ENCODE assay signal across 22 cellular contexts in genomic region chr17:36616391-36617029, GRCh38. TPM values are rescaled to one million over a fixed set of nuclear protein-coding genes. Genes with fewer than 3 reads are reported as not detected.
DNase-seq lines count a peak whose midpoint lies in the region; ATAC-seq, FAIRE-seq and TF ChIP-seq lines count a peak whose summit lies in the region.
"Had no signal": no experiment of that assay in that cellular context is flagged by ENCODE, and none has a peak within 500 bp of the region (broad histone marks: within the 10 kb centered on the region; RNA-seq: fewer than 3 reads in every experiment).

No MANE protein-coding gene starts in this region.

- no peak overlapping the region for H3K4me3 ChIP-seq in HEK293 (ENCODE audit: low read depth, low read length)
- no peak overlapping the region for H3K4me3 ChIP-seq in K562
- H3K4me3 ChIP-seq in smooth muscle cell, result no peak overlapping the region
- H3K4me3 ChIP-seq: A549, PC-9 had no signal

- CTCF ChIA-PET in HEK293 (lab: Yijun Ruan, JAX), result interaction anchor here (0.6 to 3.0 kb wide), 3 partner anchors 10 to 623 kb away, joined by 3 to 14 read pairs (median 5); no protein-coding TSS in a partner anchor
- CTCF ChIA-PET in K562 (lab: Yijun Ruan, JAX; ENCODE audit: low intra/inter-chr PET ratio), result no interaction called here

- 47% methylated on average over 12 of the region's 12 CpGs for WGBS in K562 (ENCODE audit: insufficient coverage, low coverage, missing lambda C conversion rate)
- WGBS in smooth muscle cell (ENCODE audit: low lambda C conversion rate), result 87% methylated on average over 12 of the region's 12 CpGs

- H3K36me3 Mint-ChIP-seq in activated naive CD4-positive, alpha-beta T cell treated with anti-CD3 and anti-CD28 coated beads, Interleukin-2, amount 50 U/mL, for 72 hours, result no peaks in the 10 kb centered on the region

- TF ChIP-seq CTCF in HEK293 (tag by site-specific recombination; IDR thresholded peaks at IDR 0.05) (no peak), K562 (IDR thresholded peaks at IDR 0.05 in 2 of 3, conservative IDR thresholded peaks at IDR 0.05 in 1 of 3; ENCODE audit: insufficient read depth in 2 of 3, low read depth in 1 of 3, low read length in 3 of 3) (no peak), smooth muscle cell (IDR thresholded peaks at IDR 0.05; ENCODE audit: borderline replicate concordance, insufficient read depth, poor library complexity, severe bottlenecking) (no peak)

- no peak for ATAC-seq in K562
- ATAC-seq in activated naive CD4-positive, alpha-beta T cell treated with anti-CD3 and anti-CD28 coated beads, Interleukin-2, amount 50 U/mL, for 72 hours, result no peak
- ATAC-seq: A549, HCT116 had no signal

- 0 out of 2 replicates have a peak, but pooled peaks cover 6% of the 10 kb centered on the region for H4K20me1 ChIP-seq in K562 (replicated peaks; ENCODE audit: control insufficient read depth, insufficient read depth, low read length)
- H4K20me1 ChIP-seq in smooth muscle cell (ENCODE audit: low read depth), result no peaks in the 10 kb centered on the region

- H3K4me1 ChIP-seq in HEK293 (ENCODE audit: control insufficient read depth, insufficient read depth, low read length) (no peaks in the 10 kb centered on the region; the same call in 1 of the 2 replicates), K562 (replicated peaks in 1 of 2; ENCODE audit: control insufficient read depth in 2 of 2, insufficient read depth in 2 of 2, low read length in 2 of 2) (peaks cover 9% of the 10 kb centered on the region in 2 experiments; a peak in 4 of 5 replicates), smooth muscle cell (ENCODE audit: low read depth) (no peaks in the 10 kb centered on the region)

- H3K4me2 ChIP-seq in K562 (ENCODE audit: insufficient read depth, low read length), result no peak overlapping the region
- H3K4me2 ChIP-seq in smooth muscle cell, result no peak overlapping the region
- H3K4me2 ChIP-seq: A549, KMS-11, PC-9 had no signal

- H2AFZ ChIP-seq in K562 (ENCODE audit: low read depth, low read length) (no peak overlapping the region), smooth muscle cell (ENCODE audit: low read depth) (no peak overlapping the region)
- H2AFZ ChIP-seq: PC-9 had no signal

- H3K9me3 Mint-ChIP-seq in activated naive CD4-positive, alpha-beta T cell treated with anti-CD3 and anti-CD28 coated beads, Interleukin-2, amount 50 U/mL, for 72 hours, result no peaks in the 10 kb centered on the region

- BruUV-seq in K562 (replicated peaks; lab: Mats Ljungman, UMichigan), result no TSS peak

- no peaks in the 10 kb centered on the region for H3K79me2 ChIP-seq in K562 (ENCODE audit: control insufficient read depth, insufficient read depth, low read length)
- no peaks in the 10 kb centered on the region for H3K79me2 ChIP-seq in smooth muscle cell (ENCODE audit: low read depth)

- H3K9me1 ChIP-seq in K562 (ENCODE audit: control insufficient read depth, insufficient read depth, low read length), result no peaks in the 10 kb centered on the region

- intact Hi-C loops in K562 (cut with micrococcal nuclease), result no loop called here

- H3K36me3 ChIP-seq in HEK293 (ENCODE audit: control insufficient read depth in 2 of 2, insufficient read depth in 1 of 2, low read length in 2 of 2), result no peaks in the 10 kb centered on the region
- H3K36me3 ChIP-seq in K562 (ENCODE audit: control insufficient read depth, insufficient read depth, low read length), result no peaks in the 10 kb centered on the region
- H3K36me3 ChIP-seq in smooth muscle cell (ENCODE audit: low read depth), result no peaks in the 10 kb centered on the region

- H3K27me3 ChIP-seq in K562 (ENCODE audit: control insufficient read depth in 2 of 2, insufficient read depth in 2 of 2, low read length in 2 of 2), result peaks cover 0 to 23% of the 10 kb centered on the region in 2 experiments; a peak in 2 of 5 replicates
- H3K27me3 ChIP-seq in smooth muscle cell (ENCODE audit: low read depth), result no peaks in the 10 kb centered on the region

- DNase-seq in K562 (ENCODE audit: extremely low read depth in 1 of 4, low spot score in 3 of 4) (no peak), left kidney (ENCODE audit: low read depth, low spot score) (peak; percentile 45), cerebellar cortex (ENCODE audit: low spot score) (no peak), smooth muscle cell (lab: John Stamatoyannopoulos, UW; ENCODE audit: unreplicated experiment) (no peak), SW 1271 (lab: John Stamatoyannopoulos, UW) (no peak)
- no peak for DNase-seq in activated naive CD4-positive, alpha-beta T cell treated with anti-CD3 and anti-CD28 coated beads, Interleukin-2, amount 50 U/mL, for 72 hours (ENCODE audit: low spot score in 2 of 2)
- DNase-seq: IMR-90, MM.1S, NCI-H2029 treated with DMSO at 0.1 percent for 48 hours, NCI-H446 treated with DMSO at 0.1 percent for 48 hours, NCI-H526, PC-9, Right ventricle myocardium superior, RPMI8226 had no signal

- no peak for TF ChIP-seq EP300 in K562 (IDR thresholded peaks at IDR 0.05; ENCODE audit: low read length)

- POLR2A ChIA-PET in HEK293 (lab: Yijun Ruan, JAX), result interaction anchor here (0.7 to 1.3 kb wide), 2 partner anchors 16 to 443 kb away, joined by 3 read pairs; no protein-coding TSS in a partner anchor
- POLR2A ChIA-PET in K562 (lab: Yijun Ruan, JAX), result interaction anchor here (0.5 to 0.6 kb wide), 2 partner anchors 14 to 18 kb away, joined by 3 read pairs; no protein-coding TSS in a partner anchor

- no peaks in the 10 kb centered on the region for H3F3A ChIP-seq in smooth muscle cell (ENCODE audit: low read depth)

- no peaks in the 10 kb centered on the region for H3K9me3 ChIP-seq in HEK293 (ENCODE audit: control insufficient read depth, insufficient read depth, low read depth, low read length)
- no peaks in the 10 kb centered on the region for H3K9me3 ChIP-seq in K562 (replicated peaks; ENCODE audit: control insufficient read depth, insufficient read depth, low read depth, low read length)
- no peaks in the 10 kb centered on the region for H3K9me3 ChIP-seq in smooth muscle cell (replicated peaks; ENCODE audit: low read depth)
- H3K9me3 ChIP-seq: A549 had no signal

- in situ Hi-C loops in K562 (cut with MboI), result loop anchor here (10.0 kb wide), 1 partner anchor 628 kb away; no protein-coding TSS in a partner anchor

- FAIRE-seq in K562 (lab: Jason Lieb, UNC), result no peak
- FAIRE-seq: A549, D721Med, GM19239, H1 had no signal

- no peak for TF ChIP-seq RAD21 in K562 (CRISPR knock-in tag; conservative IDR thresholded peaks at IDR 0.05 in 1 of 2, IDR thresholded peaks at IDR 0.05 in 1 of 2)

- no peak overlapping the region for H3K27ac Mint-ChIP-seq in activated naive CD4-positive, alpha-beta T cell treated with anti-CD3 and anti-CD28 coated beads, Interleukin-2, amount 50 U/mL, for 72 hours

- no peak for TF ChIP-seq POLR2A in K562 (conservative IDR thresholded peaks at IDR 0.05)

- no peak overlapping the region for H3K9ac ChIP-seq in K562 (ENCODE audit: insufficient read depth in 1 of 2, low read depth in 2 of 2, low read length in 2 of 2)
- H3K9ac ChIP-seq in smooth muscle cell (ENCODE audit: low read depth), result no peak overlapping the region
- H3K9ac ChIP-seq: KMS-11 had no signal

- H3K27ac ChIP-seq in HEK293 (ENCODE audit: extremely low read depth, low read depth, low read length), result no peak overlapping the region
- no peak overlapping the region for H3K27ac ChIP-seq in K562 (ENCODE audit: extremely low read depth, low read depth, low read length)
- no peak overlapping the region for H3K27ac ChIP-seq in smooth muscle cell (ENCODE audit: low read depth)
- H3K27ac ChIP-seq: A549, C4-2B, KMS-11, PC-9 had no signal

RNA-seq across cellular contexts. Expression of gene MRM1, which starts 15.1 kb away (rescaled TPM):
- total RNA-seq in K562 (2011; cell fraction: chromatin; rRNA removed; ENCODE audit: low replicate concordance), result 7.6 and 26.8 TPM in 2 replicates
- 26.1 and 30.4 TPM in 2 replicates for total RNA-seq in K562 (2011; cell fraction: nucleolus; rRNA removed)
- 18.8 and 22.1 TPM in 2 replicates for total RNA-seq in K562 (2011; cell fraction: nucleoplasm; rRNA removed)
- total RNA-seq in K562 (2014; rRNA removed), result 26.1 and 30.5 TPM in 2 replicates
- total RNA-seq in K562 (2014; rRNA removed; fragmentation: Illumina TruSeq; extraction: Trizol), result 9.8 and 12.8 TPM in 2 replicates
- 21.5 and 22.7 TPM in 2 replicates for total RNA-seq in K562 (2015; rRNA removed; fragmentation: Illumina TruSeq; extraction: Trizol)
- total RNA-seq in K562 (2021), result 28.1 and 28.4 TPM in 2 replicates
- 10.7 and 14.1 TPM in 2 replicates for polyA plus RNA-seq in K562 (2011; rRNA removed)
- 11.7 and 37.1 TPM in 2 replicates for polyA plus RNA-seq in K562 (2011; cell fraction: cytosol; rRNA removed)
- 10.4 and 25.5 TPM in 2 replicates for polyA plus RNA-seq in K562 (2011; cell fraction: nucleus; rRNA removed)
- polyA plus RNA-seq in K562 (2012), result 9.7 and 20.2 TPM in 2 replicates
- 22.2 and 27.0 TPM in 2 replicates for polyA plus RNA-seq in K562 (2014; fragmentation: Illumina TruSeq; extraction: Trizol)
- polyA plus RNA-seq in K562 (2014; fragmentation: Nextera tagmentation; extraction: Ambion mirVana), result 1 to 10 TPM in 1 of 2 experiments, under 1 TPM in 1; 0.61 to 1.4 TPM
- 27.1 and 27.2 TPM in 2 replicates for polyA plus RNA-seq in K562 (2014; rRNA removed)
- polyA minus RNA-seq in K562 (2011; rRNA and poly(A)+ RNA removed), result 3.2 and 6.3 TPM in 2 replicates
- polyA minus RNA-seq in K562 (2011; cell fraction: cytosol; rRNA and poly(A)+ RNA removed), result 13.0 and 14.2 TPM in 2 replicates
- 10.3 and 12.9 TPM in 2 replicates for polyA minus RNA-seq in K562 (2011; cell fraction: nucleus; rRNA and poly(A)+ RNA removed)
- 1.7 and 2.9 TPM in 2 replicates for total RNA-seq in smooth muscle cell
- polyA plus RNA-seq in smooth muscle cell, result 2.2 and 2.8 TPM in 2 replicates
- 10 to 100 TPM in 1 of 2 donors, 1 to 10 TPM in 1; 8.0 to 16.5 TPM for total RNA-seq in activated naive CD4-positive, alpha-beta T cell treated with anti-CD3 and anti-CD28 coated beads, Interleukin-2, amount 50 U/mL, for 72 hours

RNA-seq across cellular contexts. Expression of gene DHRS11, which starts 24.8 kb away (rescaled TPM):
- 92.9 and 198 TPM in 2 replicates for total RNA-seq in K562 (2011; cell fraction: chromatin; rRNA removed; ENCODE audit: low replicate concordance)
- total RNA-seq in K562 (2011; cell fraction: nucleolus; rRNA removed), result 118 and 119 TPM in 2 replicates
- total RNA-seq in K562 (2011; cell fraction: nucleoplasm; rRNA removed), result 123 and 139 TPM in 2 replicates
- total RNA-seq in K562 (2014; rRNA removed) (59.8 and 75.7 TPM in 2 replicates), K562 (2014; rRNA removed; fragmentation: Illumina TruSeq; extraction: Trizol) (38.3 and 49.7 TPM in 2 replicates), K562 (2015; rRNA removed; fragmentation: Illumina TruSeq; extraction: Trizol) (43.9 and 45.1 TPM in 2 replicates), K562 (2021) (66.2 and 68.2 TPM in 2 replicates), smooth muscle cell (2.9 and 3.1 TPM in 2 replicates)
- polyA plus RNA-seq in K562 (2011; rRNA removed) (62.7 and 85.1 TPM in 2 replicates), K562 (2014; fragmentation: Illumina TruSeq; extraction: Trizol) (99.3 and 123 TPM in 2 replicates), K562 (2014; fragmentation: Nextera tagmentation; extraction: Ambion mirVana) (10 to 100 TPM; 15.2 to 23.0 TPM), K562 (2014; rRNA removed) (87.3 and 100 TPM in 2 replicates), smooth muscle cell (9.4 and 12.2 TPM in 2 replicates)
- polyA plus RNA-seq in K562 (2011; cell fraction: cytosol; rRNA removed), result 78.5 and 144 TPM in 2 replicates
- 97.1 and 183 TPM in 2 replicates for polyA plus RNA-seq in K562 (2011; cell fraction: nucleus; rRNA removed)
- polyA plus RNA-seq in K562 (2012), result 64.9 and 69.7 TPM in 2 replicates
- 30.9 and 70.0 TPM in 2 replicates for polyA minus RNA-seq in K562 (2011; rRNA and poly(A)+ RNA removed)
- 31.7 and 48.1 TPM in 2 replicates for polyA minus RNA-seq in K562 (2011; cell fraction: cytosol; rRNA and poly(A)+ RNA removed)
- polyA minus RNA-seq in K562 (2011; cell fraction: nucleus; rRNA and poly(A)+ RNA removed), result 20.8 and 30.8 TPM in 2 replicates
- 1 to 10 TPM; 8.9 to 9.6 TPM for total RNA-seq in activated naive CD4-positive, alpha-beta T cell treated with anti-CD3 and anti-CD28 coated beads, Interleukin-2, amount 50 U/mL, for 72 hours

Comparison
In these comparisons a context has a peak if more than half of its experiments do, and no peak if none do; other contexts are left out.
1. Of the 44 proteins assayed by ChIP-seq in both K562 and HEK293: peak only in K562: none; only in HEK293: none; in both: ZNF121; in neither: 43.